8 cellular contexts compared by ENCODE assay signal in the genomic region with DNA sequence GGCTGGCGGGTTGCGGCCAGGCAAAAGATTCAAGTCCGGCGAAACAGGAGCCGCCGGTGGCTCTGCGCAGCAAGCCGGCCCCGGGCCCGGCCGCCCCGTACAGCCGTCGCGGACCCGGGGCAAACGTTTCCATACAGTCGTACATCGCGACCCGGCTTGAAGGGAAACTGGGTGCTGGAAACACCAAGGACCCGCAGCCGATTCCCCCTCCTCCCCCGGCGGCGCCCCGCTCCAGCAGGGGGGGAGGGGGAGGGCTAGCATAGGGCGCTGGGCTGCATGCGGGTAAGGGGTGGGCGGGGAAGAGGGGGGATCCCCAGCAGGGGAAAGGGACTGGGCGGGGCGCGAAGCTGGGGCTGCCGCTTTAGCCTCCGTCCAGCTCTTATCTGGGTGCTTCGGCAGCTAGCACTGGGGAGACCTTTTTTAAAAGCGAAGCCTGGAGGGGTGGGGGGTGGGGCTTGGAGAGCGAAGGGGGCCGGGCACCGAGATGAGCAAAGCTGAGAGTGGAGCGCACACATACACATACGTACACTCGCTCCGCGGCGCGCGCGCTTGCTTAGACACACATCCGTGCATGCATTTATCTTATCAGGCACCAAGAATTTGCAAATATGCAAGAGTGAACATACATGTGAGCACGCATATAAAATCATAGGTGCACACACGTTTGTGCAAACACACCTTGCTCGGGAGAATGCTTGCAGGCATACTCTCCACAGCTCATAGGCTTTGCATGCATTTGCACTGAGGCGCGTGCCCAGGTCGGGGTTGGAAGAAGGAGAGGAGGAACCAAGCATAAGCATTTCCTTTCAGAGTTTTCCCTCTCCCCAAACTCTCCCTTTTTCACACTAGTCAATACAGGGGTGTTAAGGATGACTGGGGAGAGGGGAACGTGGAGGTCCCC. TPM values are rescaled to one million over a fixed set of nuclear protein-coding genes. Genes with fewer than 3 reads are reported as not detected.
DNase-seq lines count a peak whose midpoint lies in the region; ATAC-seq and TF ChIP-seq lines count a peak whose summit lies in the region.

No MANE protein-coding gene starts in this region.

- no peak for TF ChIP-seq CTCF in nephron (IDR thresholded peaks at IDR 0.05; ENCODE audit: unreplicated experiment in 3 of 3)

- no peaks in the 10 kb centered on the region for H3K9me3 Mint-ChIP-seq in activated T-helper 2 cell treated with anti-CD3 and anti-CD28 coated beads, Interferon-gamma antibody, Interleukin-2, Interleukin-4, amounts not matched to agents 10 μg/mL and 5 μg/mL and 100 μg/mL, durations not matched to agents 14 hours and 24 hours and 36 hours
- no peaks in the 10 kb centered on the region for H3K9me3 Mint-ChIP-seq in nephron

- peak overlapping the region; percentile 53 for H3K27ac ChIP-seq in substantia nigra (ENCODE audit: low read depth, low read length, poor library complexity, severe bottlenecking)

- intact Hi-C loops in Right ventricle myocardium inferior (cut with DNase I): loop anchor here (2.0 to 5.0 kb wide), 2 partner anchors 31 to 47 kb away; partner anchors contain the start of gene ESPL1
- intact Hi-C loops in cardiac septum (cut with DNase I): loop anchor here (2.0 kb wide), 1 partner anchor 31 kb away; no protein-coding TSS in a partner anchor
- intact Hi-C loops in activated T-helper 2 cell treated with anti-CD3 and anti-CD28 coated beads, Interferon-gamma antibody, Interleukin-2, Interleukin-4, amounts not matched to agents 10 μg/mL and 5 μg/mL and 100 μg/mL, durations not matched to agents 14 hours and 24 hours and 36 hours (cut with micrococcal nuclease): loop anchor here (1.0 to 2.0 kb wide), 7 partner anchors 11 to 159 kb away; partner anchors contain the start of genes ESPL1 and PFDN5

- H3K27ac Mint-ChIP-seq in activated T-helper 2 cell treated with anti-CD3 and anti-CD28 coated beads, Interferon-gamma antibody, Interleukin-2, Interleukin-4, amounts not matched to agents 10 μg/mL and 5 μg/mL and 100 μg/mL, durations not matched to agents 14 hours and 24 hours and 36 hours: peak overlapping the region; percentile 99
- peak overlapping the region; percentile 87 to 96 (median 94) for H3K27ac Mint-ChIP-seq in nephron

- ATAC-seq in Right ventricle myocardium inferior (peak; percentile 20), HG03103 (IDR thresholded peaks at IDR 0.05; ENCODE audit: low read depth, unreplicated experiment) (peak; percentile 24)

- DNase-seq in Right ventricle myocardium inferior (ENCODE audit: missing footprints) (peak; percentile 91), cardiac septum (ENCODE audit: low spot score) (no peak), OCI-M1 (lab: John Stamatoyannopoulos, UW) (peak; percentile 85), fibroblast of peridontal ligament (ENCODE audit: extremely low read depth) (peak; percentile 69), substantia nigra (lab: John Stamatoyannopoulos, UW) (peak in 15 of 49 donors; percentile 27 to 74 (median 48))
- DNase-seq in activated T-helper 2 cell treated with anti-CD3 and anti-CD28 coated beads, Interferon-gamma antibody, Interleukin-2, Interleukin-4, amounts not matched to agents 10 μg/mL and 5 μg/mL and 100 μg/mL, durations not matched to agents 14 hours and 24 hours and 36 hours (ENCODE audit: low spot score): peak; percentile 81

- H3K4me1 Mint-ChIP-seq in activated T-helper 2 cell treated with anti-CD3 and anti-CD28 coated beads, Interferon-gamma antibody, Interleukin-2, Interleukin-4, amounts not matched to agents 10 μg/mL and 5 μg/mL and 100 μg/mL, durations not matched to agents 14 hours and 24 hours and 36 hours (ENCODE audit: low read depth): peaks cover 72% of the 10 kb centered on the region
- H3K4me1 Mint-ChIP-seq in nephron: peaks cover 69% of the 10 kb centered on the region

- peak overlapping the region; percentile 96 for H3K4me3 Mint-ChIP-seq in activated T-helper 2 cell treated with anti-CD3 and anti-CD28 coated beads, Interferon-gamma antibody, Interleukin-2, Interleukin-4, amounts not matched to agents 10 μg/mL and 5 μg/mL and 100 μg/mL, durations not matched to agents 14 hours and 24 hours and 36 hours (ENCODE audit: low read depth)
- H3K4me3 Mint-ChIP-seq in nephron: peak overlapping the region; percentile 91 to 97 (median 93)

- H3K27me3 Mint-ChIP-seq in activated T-helper 2 cell treated with anti-CD3 and anti-CD28 coated beads, Interferon-gamma antibody, Interleukin-2, Interleukin-4, amounts not matched to agents 10 μg/mL and 5 μg/mL and 100 μg/mL, durations not matched to agents 14 hours and 24 hours and 36 hours (ENCODE audit: low read depth): no peaks in the 10 kb centered on the region
- peaks cover 13% of the 10 kb centered on the region for H3K27me3 Mint-ChIP-seq in nephron (ENCODE audit: low read depth)

- H3K36me3 Mint-ChIP-seq in activated T-helper 2 cell treated with anti-CD3 and anti-CD28 coated beads, Interferon-gamma antibody, Interleukin-2, Interleukin-4, amounts not matched to agents 10 μg/mL and 5 μg/mL and 100 μg/mL, durations not matched to agents 14 hours and 24 hours and 36 hours (ENCODE audit: low read depth): peaks cover 24% of the 10 kb centered on the region
- peaks cover 4% of the 10 kb centered on the region for H3K36me3 Mint-ChIP-seq in nephron (ENCODE audit: low read depth)

RNA-seq across cellular contexts. Expression of gene RARG, which starts 11.8 kb away (rescaled TPM):
- total RNA-seq in Right ventricle myocardium inferior (18.2 TPM), cardiac septum (21.2 TPM)
- 38.5 and 40.1 TPM in 2 replicates for total RNA-seq in activated T-helper 2 cell treated with anti-CD3 and anti-CD28 coated beads, Interferon-gamma antibody, Interleukin-2, Interleukin-4, amounts not matched to agents 10 μg/mL and 5 μg/mL and 100 μg/mL, durations not matched to agents 14 hours and 24 hours and 36 hours

RNA-seq across cellular contexts. Expression of gene ITGB7, which starts 13.2 kb away (rescaled TPM):
- total RNA-seq in Right ventricle myocardium inferior (0.76 TPM), cardiac septum (1.4 TPM)
- total RNA-seq in activated T-helper 2 cell treated with anti-CD3 and anti-CD28 coated beads, Interferon-gamma antibody, Interleukin-2, Interleukin-4, amounts not matched to agents 10 μg/mL and 5 μg/mL and 100 μg/mL, durations not matched to agents 14 hours and 24 hours and 36 hours: 200 and 208 TPM in 2 replicates

RNA-seq across cellular contexts. Expression of gene CSAD, which starts 39.5 kb away (rescaled TPM):
- total RNA-seq in Right ventricle myocardium inferior: 10.8 TPM
- 16.5 TPM for total RNA-seq in cardiac septum
- 20.2 TPM in 2 replicates for total RNA-seq in activated T-helper 2 cell treated with anti-CD3 and anti-CD28 coated beads, Interferon-gamma antibody, Interleukin-2, Interleukin-4, amounts not matched to agents 10 μg/mL and 5 μg/mL and 100 μg/mL, durations not matched to agents 14 hours and 24 hours and 36 hours

RNA-seq across cellular contexts. Expression of gene ZNF740, which starts 39.7 kb away (rescaled TPM):
- total RNA-seq in Right ventricle myocardium inferior (31.5 TPM), cardiac septum (19.2 TPM)
- total RNA-seq in activated T-helper 2 cell treated with anti-CD3 and anti-CD28 coated beads, Interferon-gamma antibody, Interleukin-2, Interleukin-4, amounts not matched to agents 10 μg/mL and 5 μg/mL and 100 μg/mL, durations not matched to agents 14 hours and 24 hours and 36 hours: 44.9 and 45.5 TPM in 2 replicates

RNA-seq across cellular contexts. Expression of gene ESPL1, which starts 47.9 kb away (rescaled TPM):
- 0.97 TPM for total RNA-seq in Right ventricle myocardium inferior
- total RNA-seq in cardiac septum: 0.16 TPM
- 72.6 and 75.3 TPM in 2 replicates for total RNA-seq in activated T-helper 2 cell treated with anti-CD3 and anti-CD28 coated beads, Interferon-gamma antibody, Interleukin-2, Interleukin-4, amounts not matched to agents 10 μg/mL and 5 μg/mL and 100 μg/mL, durations not matched to agents 14 hours and 24 hours and 36 hours

Comparison
In these comparisons a context has a peak if more than half of its experiments do, and no peak if none do; other contexts are left out.
1. RNA of gene ITGB7, which starts 13.2 kb away (total RNA-seq): 200 to 208 TPM in activated T-helper 2 cell treated with anti-CD3 and anti-CD28 coated beads, Interferon-gamma antibody, Interleukin-2, Interleukin-4, amounts not matched to agents 10 μg/mL and 5 μg/mL and 100 μg/mL, durations not matched to agents 14 hours and 24 hours and 36 hours; 1.4 TPM in cardiac septum (single experiment) and 0.76 TPM in Right ventricle myocardium inferior (single experiment); every median in the first group is over 10 times any median in the second.